In the genomic region with DNA sequence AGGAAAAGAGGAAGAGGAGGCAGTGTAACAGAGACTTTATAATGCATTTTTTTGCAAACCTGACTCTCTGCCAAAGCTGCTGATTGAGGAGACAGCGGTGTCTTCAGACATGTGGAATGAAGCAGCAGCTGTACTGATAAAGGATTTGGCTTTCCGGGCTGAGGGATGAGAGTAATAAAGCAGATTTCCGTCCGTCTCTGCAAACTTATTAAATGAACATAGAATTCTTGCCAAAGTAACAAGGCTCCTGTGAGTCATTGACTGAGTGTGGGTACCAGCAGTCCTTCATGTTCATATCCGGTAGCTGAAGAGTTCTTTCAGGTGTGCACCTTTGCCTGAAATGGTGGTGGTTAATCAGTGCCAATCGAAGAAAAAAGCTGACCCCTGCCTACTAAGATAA, we compare ENCODE assay signal across 22 cellular contexts.
DNase-seq lines count a peak whose midpoint lies in the region; ATAC-seq and TF ChIP-seq lines count a peak whose summit lies in the region.
"Had no signal": no experiment of that assay in that cellular context is flagged by ENCODE, and none has a peak within 500 bp of the region (broad histone marks: within the 10 kb centered on the region; RNA-seq: fewer than 3 reads in every experiment).

No MANE protein-coding gene starts in this region.

- intact Hi-C loops in A673 (cut with micrococcal nuclease; ENCODE audit: unreplicated experiment) (no loop called here), left lung (cut with DNase I) (no loop called here), head of caudate nucleus (cut with DNase I) (no loop called here)

- TF ChIP-seq CTCF in A673 (conservative IDR thresholded peaks at IDR 0.05; ENCODE audit: low read depth, low read length) (no peak), left lung (IDR thresholded peaks at IDR 0.05) (no peak)

- H3K4me3 ChIP-seq in A673 (ENCODE audit: low read depth, low read length, poor library complexity, severe bottlenecking): no peak overlapping the region
- no peak overlapping the region for H3K4me3 ChIP-seq in left lung
- H3K4me3 ChIP-seq: BLaER1 treated with 17β-estradiol and CSF1 and Interleukin-3, amounts not matched to agents 10 nM and 100 nM; Peyer's patch had no signal

- no peaks in the 10 kb centered on the region for H3K36me3 ChIP-seq in A673 (ENCODE audit: insufficient read depth, low read length, poor library complexity, severe bottlenecking)
- H3K36me3 ChIP-seq in left lung: no peaks in the 10 kb centered on the region
- H3K36me3 ChIP-seq: BLaER1 treated with 17β-estradiol and CSF1 and Interleukin-3, amounts not matched to agents 10 nM and 100 nM; Peyer's patch had no signal

- DNase-seq in A673 (ENCODE audit: low spot score) (peak; percentile 32), HPDE6-E6E7 (ENCODE audit: extremely low spot score) (peak; percentile 4), amniotic epithelial cell (ENCODE audit: low read depth) (peak; percentile 17), left lung (no peak), RKO (ENCODE audit: low spot score) (no peak), HEK293T (ENCODE audit: extremely low spot score) (no peak), head of caudate nucleus (no peak)
- DNase-seq: Caco-2; CD4-positive, alpha-beta memory T cell; DMS 273 treated with DMSO at 0.1 percent for 48 hours; DMS79 treated with DMSO at 0.1 percent for 48 hours; GOT3; MM.1S; NCI-H1048; NCI-H1417 treated with DMSO at 0.1 percent for 48 hours; NCI-H187; NCI-H2107; NCI-H510A; NK-92 treated with Interleukin-12 subunit alpha and Interleukin-12 subunit beta, amount 100 ng/mL, for 24 hours; Peyer's patch; SHP77 had no signal

- CTCF ChIA-PET in A673 (lab: Charles Lee) (no interaction called here), HEK293T (lab: Yijun Ruan, JAX) (interaction anchor here (0.6 to 1.2 kb wide), 2 partner anchors 53 to 67 kb away, joined by 3 read pairs; no protein-coding TSS in a partner anchor)

- no peaks in the 10 kb centered on the region for H3K27me3 ChIP-seq in A673 (replicated peaks; ENCODE audit: insufficient read depth, low read depth, low read length, poor library complexity)
- H3K27me3 ChIP-seq in left lung: no peaks in the 10 kb centered on the region
- H3K27me3 ChIP-seq: BLaER1 treated with 17β-estradiol and CSF1 and Interleukin-3, amounts not matched to agents 10 nM and 100 nM; Peyer's patch had no signal

- H3K4me1 ChIP-seq in A673 (ENCODE audit: insufficient read depth, low read length, poor library complexity, severe bottlenecking) (peaks cover 9% of the 10 kb centered on the region), left lung (peaks cover 0 to 7% of the 10 kb centered on the region in 2 donors)
- H3K4me1 ChIP-seq: BLaER1 treated with 17β-estradiol and CSF1 and Interleukin-3, amounts not matched to agents 10 nM and 100 nM; Peyer's patch had no signal

- H3K27ac ChIP-seq in A673 (ENCODE audit: low read depth, low read length, poor library complexity, severe bottlenecking): no peak overlapping the region
- H3K27ac ChIP-seq in left lung: no peak overlapping the region
- H3K27ac ChIP-seq: BLaER1 treated with 17β-estradiol and CSF1 and Interleukin-3, amounts not matched to agents 10 nM and 100 nM; Peyer's patch had no signal

- POLR2A ChIA-PET in A673 (lab: Charles Lee; ENCODE audit: low non-redundant PET): no interaction called here
- POLR2A ChIA-PET in HEK293T (lab: Yijun Ruan, JAX): no interaction called here

- no TSS peak for BruUV-seq in A673 (replicated peaks; lab: Mats Ljungman, UMichigan)

- no peaks in the 10 kb centered on the region for H3K9me3 ChIP-seq in A673 (ENCODE audit: low read depth, low read length, poor library complexity, severe bottlenecking)
- no peaks in the 10 kb centered on the region for H3K9me3 ChIP-seq in left lung
- H3K9me3 ChIP-seq: BLaER1 treated with 17β-estradiol and CSF1 and Interleukin-3, amounts not matched to agents 10 nM and 100 nM; Caco-2; Peyer's patch had no signal

- peak; percentile 69 for ATAC-seq in left lung

TF ChIP-seq in HEK293T, 16 proteins besides CTCF, POLR2A, EP300 and RAD21:
- no peak for TF ChIP-seq FOXM1 (IDR thresholded peaks at IDR 0.05; ENCODE audit: borderline replicate concordance)
- TF ChIP-seq BHLHE40 (IDR thresholded peaks at IDR 0.05; ENCODE audit: borderline replicate concordance): no peak
- TF ChIP-seq SP1 (IDR thresholded peaks at IDR 0.05): no peak
- TF ChIP-seq, protein P1, sequence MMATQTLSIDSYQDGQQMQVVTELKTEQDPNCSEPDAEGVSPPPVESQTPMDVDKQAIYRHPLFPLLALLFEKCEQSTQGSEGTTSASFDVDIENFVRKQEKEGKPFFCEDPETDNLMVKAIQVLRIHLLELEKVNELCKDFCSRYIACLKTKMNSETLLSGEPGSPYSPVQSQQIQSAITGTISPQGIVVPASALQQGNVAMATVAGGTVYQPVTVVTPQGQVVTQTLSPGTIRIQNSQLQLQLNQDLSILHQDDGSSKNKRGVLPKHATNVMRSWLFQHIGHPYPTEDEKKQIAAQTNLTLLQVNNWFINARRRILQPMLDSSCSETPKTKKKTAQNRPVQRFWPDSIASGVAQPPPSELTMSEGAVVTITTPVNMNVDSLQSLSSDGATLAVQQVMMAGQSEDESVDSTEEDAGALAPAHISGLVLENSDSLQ (IDR thresholded peaks at IDR 0.05): no peak
- no peak for TF ChIP-seq FOXK2 (IDR thresholded peaks at IDR 0.05)
- TF ChIP-seq L3MBTL2 (conservative IDR thresholded peaks at IDR 0.05): no peak
- TF ChIP-seq FOXA1 (IDR thresholded peaks at IDR 0.05): no peak
- TF ChIP-seq ELF4 (IDR thresholded peaks at IDR 0.05): no peak
- no peak for TF ChIP-seq CTBP1 (IDR thresholded peaks at IDR 0.05; ENCODE audit: borderline replicate concordance)
- TF ChIP-seq HDGF (IDR thresholded peaks at IDR 0.05; ENCODE audit: borderline replicate concordance): no peak
- TF ChIP-seq NFRKB (IDR thresholded peaks at IDR 0.05): no peak
- no peak for TF ChIP-seq ARNT (IDR thresholded peaks at IDR 0.05)
- no peak for TF ChIP-seq ZNF384 (IDR thresholded peaks at IDR 0.05)
TF ChIP-seq in HEK293T: peak in this region for 0.

Comparison
In these comparisons a context has a peak if more than half of its experiments do, and no peak if none do; other contexts are left out.
1. DNase-seq: peak in A673 (single experiment), HPDE6-E6E7 (single experiment) and amniotic epithelial cell (single experiment); none in left lung (0 of 2), RKO (single experiment), HEK293T (single experiment) and head of caudate nucleus (0 of 42).